9 cellular contexts compared by ENCODE assay signal in the genomic region with DNA sequence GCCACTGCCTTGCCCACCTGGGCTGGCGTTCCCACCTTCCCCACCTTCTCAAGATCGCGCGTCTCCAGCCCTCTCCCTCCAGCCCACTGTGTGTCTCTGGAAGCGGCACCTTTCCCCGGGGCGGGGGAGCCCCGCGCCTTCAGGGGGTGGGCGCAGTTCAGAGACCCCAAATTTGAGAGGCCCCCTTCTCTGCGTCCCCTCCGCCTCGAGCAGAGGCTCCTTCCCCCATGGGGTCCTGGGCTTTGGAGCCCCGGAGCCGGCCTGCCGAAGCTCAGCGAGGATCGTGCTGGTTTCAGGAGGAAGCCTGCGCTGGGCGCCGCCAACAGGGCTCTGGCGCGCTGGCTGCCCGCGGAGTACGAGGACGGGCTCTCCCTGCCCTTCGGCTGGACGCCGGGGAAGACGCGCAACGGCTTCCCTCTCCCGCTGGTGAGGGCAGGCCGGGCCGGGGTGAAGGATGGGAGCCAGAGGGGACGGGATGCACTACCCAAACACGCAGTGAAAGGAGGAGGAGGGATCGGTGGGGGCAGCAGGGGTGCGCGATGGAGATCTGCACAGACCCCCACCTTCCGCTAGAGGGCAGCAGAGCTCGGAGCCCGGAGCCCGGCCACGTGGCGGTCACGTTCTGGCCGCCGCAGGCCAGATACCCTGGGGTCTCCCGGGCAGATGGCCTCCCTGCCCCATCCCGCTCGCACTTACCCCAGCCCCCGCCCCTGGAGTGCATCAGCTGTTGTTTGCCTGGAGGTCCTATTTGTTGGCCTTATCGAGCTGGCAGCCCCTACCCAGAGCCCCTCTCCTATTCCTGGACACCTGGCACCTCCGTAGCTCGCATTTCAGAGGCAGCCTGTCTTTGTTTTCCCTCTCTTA. TPM values are rescaled to one million over a fixed set of nuclear protein-coding genes. Genes with fewer than 3 reads are reported as not detected.
DNase-seq lines count a peak whose midpoint lies in the region; ATAC-seq and TF ChIP-seq lines count a peak whose summit lies in the region.
"Had no signal": no experiment of that assay in that cellular context is flagged by ENCODE, and none has a peak within 500 bp of the region (broad histone marks: within the 10 kb centered on the region; RNA-seq: fewer than 3 reads in every experiment).

No MANE protein-coding gene starts in this region.

- peak; percentile 93 for TF ChIP-seq CTCF in mucosa of descending colon (IDR thresholded peaks at IDR 0.05)

- H3K36me3 ChIP-seq in ES-I3 (ENCODE audit: insufficient read depth, low read length) (no peaks in the 10 kb centered on the region), mucosa of descending colon (ENCODE audit: low read depth) (no peaks in the 10 kb centered on the region)

- H3K9ac ChIP-seq in ES-I3 (ENCODE audit: low read depth, low read length) = peak overlapping the region; percentile 70

- DNase-seq in NCI-H526 treated with DMSO at 0.1 percent for 48 hours (lab: John Stamatoyannopoulos, UW) (peak; percentile 49), epidermal melanocyte (ENCODE audit: insufficient read length, low spot score) (peak; percentile 70), mucosa of descending colon (peak; percentile 65 to 77 (median 68))
- DNase-seq in activated CD8-positive, alpha-beta memory T cell treated with anti-CD3 and anti-CD28 coated beads, Interleukin-2, amount 50 U/mL, for 24 hours (ENCODE audit: extremely low read depth) = peak; percentile 53
- peak; percentile 50 to 62 for DNase-seq in stimulated activated CD8-positive, alpha-beta memory T cell treated with anti-CD3 and anti-CD28 coated beads, Interleukin-2, amount 100 ng/mL, for 1 hour (ENCODE audit: low read depth in 2 of 2)

- ATAC-seq in HG03175 (IDR thresholded peaks at IDR 0.05; ENCODE audit: unreplicated experiment) = peak; percentile 61
- peak; percentile 94 for ATAC-seq in mucosa of descending colon
- no peak for ATAC-seq in HG02759 (IDR thresholded peaks at IDR 0.05; ENCODE audit: unreplicated experiment)

- intact Hi-C loops in mucosa of descending colon (cut with DNase I, micrococcal nuclease) = no loop called here

- peaks cover 7% of the 10 kb centered on the region; the same call in 1 of the 2 replicates for H3K9me3 ChIP-seq in ES-I3 (ENCODE audit: control insufficient read depth, insufficient read depth, low read length)
- H3K9me3 ChIP-seq in mucosa of descending colon = no peaks in the 10 kb centered on the region

- H3K4me1 ChIP-seq in ES-I3 (ENCODE audit: insufficient read depth, low read length) = peaks cover 5% of the 10 kb centered on the region; the same call in 1 of the 2 replicates
- H3K4me1 ChIP-seq in mucosa of descending colon (ENCODE audit: low read depth) = peaks cover 6% of the 10 kb centered on the region

- H3K4me3 ChIP-seq in mucosa of descending colon = no peak overlapping the region

RNA-seq across cellular contexts. Expression of gene LPO, which starts 11.1 kb away (rescaled TPM):
- not detected for total RNA-seq in mucosa of descending colon

RNA-seq across cellular contexts. Expression of gene MKS1, which starts 30.4 kb away (rescaled TPM):
- total RNA-seq in mucosa of descending colon = 10 to 100 TPM; 12.9 to 18.5 (median 14.7) TPM

RNA-seq across cellular contexts. Expression of gene MPO, which starts 31.2 kb away (rescaled TPM):
- total RNA-seq in mucosa of descending colon = under 1 TPM in 1 of 3 donors, not detected in 2; 0.19 TPM

RNA-seq across cellular contexts. Expression of gene EPX, which starts 57.0 kb away (rescaled TPM):
- total RNA-seq in mucosa of descending colon = not detected
- total RNA-seq: temporal lobe had no signal
